Comparison of ENCODE assay signal across 10 cellular contexts in the genomic region with DNA sequence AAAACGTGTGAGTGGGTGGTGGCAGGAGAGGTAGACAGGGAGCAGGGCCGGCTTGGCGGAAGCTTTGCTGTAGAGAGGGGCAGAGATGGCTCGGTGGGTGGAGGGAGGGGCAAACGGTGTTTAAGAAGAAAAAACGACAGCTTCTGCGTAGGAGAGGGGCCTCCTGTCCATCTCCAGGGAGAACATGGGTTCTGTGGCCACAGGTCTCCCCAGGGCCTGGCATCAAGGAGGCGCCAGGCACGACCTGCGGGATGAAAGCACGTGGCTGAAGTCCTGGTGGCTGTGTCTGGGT. TPM values are rescaled to one million over a fixed set of nuclear protein-coding genes. Genes with fewer than 3 reads are reported as not detected.
DNase-seq lines count a peak whose midpoint lies in the region; ATAC-seq and TF ChIP-seq lines count a peak whose summit lies in the region.
"Had no signal": no experiment of that assay in that cellular context is flagged by ENCODE, and none has a peak within 500 bp of the region (broad histone marks: within the 10 kb centered on the region; RNA-seq: fewer than 3 reads in every experiment).

No MANE protein-coding gene starts in this region.

- no peaks in the 10 kb centered on the region for H3K9me3 ChIP-seq in iPS DF 6.9 (ENCODE audit: control insufficient read depth, insufficient read depth, low read length)
- H3K9me3 ChIP-seq: ascending aorta had no signal

- CTCF ChIA-PET in activated CD8-positive, alpha-beta memory T cell treated with anti-CD3 and anti-CD28 coated beads, Interleukin-2, amount 10 ng/mL, durations not matched to agents 7 days and 5 days (lab: Charles Lee) = interaction anchor here (1.2 to 2.5 kb wide), 4 partner anchors 89 to 146 kb away, joined by 3 to 5 read pairs (median 4); partner anchors contain the start of gene FAAP20
- CTCF ChIA-PET in WTC11 (lab: Charles Lee) = interaction anchor here (0.6 to 12.0 kb wide), 17 partner anchors 8 to 327 kb away, joined by 3 to 312 read pairs (median 3); no protein-coding TSS in a partner anchor

- no peak for ATAC-seq in activated CD8-positive, alpha-beta memory T cell treated with anti-CD3 and anti-CD28 coated beads, Interleukin-2, amount 10 ng/mL, durations not matched to agents 7 days and 5 days
- ATAC-seq in WTC11 (no peak), HG03457 (IDR thresholded peaks at IDR 0.05; ENCODE audit: unreplicated experiment) (no peak)
- no peak for ATAC-seq in stimulated activated naive B cell treated with anti-CD40 and anti-IgM and Interleukin-4, amounts not matched to agents 10 μg/mL and 1 μg/mL and 100 μg/mL, for 72 hours (replicated peaks)

- TF ChIP-seq CTCF in WTC11 (IDR thresholded peaks at IDR 0.05) = no peak

- WGBS in iPS DF 6.9 (ENCODE audit: insufficient coverage, insufficient read length) = no CpG with 5 or more reads among the region's 11 CpGs

- peak overlapping the region; percentile 88; the same call in 1 of the 2 replicates for H3K4me3 ChIP-seq in iPS DF 6.9 (ENCODE audit: low read length)

- POLR2A ChIA-PET in WTC11 (lab: Charles Lee) = interaction anchor here (0.7 to 1.0 kb wide), 2 partner anchors 128 to 270 kb away, joined by 3 to 7 read pairs; no protein-coding TSS in a partner anchor

- no peaks in the 10 kb centered on the region for H3K36me3 Mint-ChIP-seq in activated CD8-positive, alpha-beta memory T cell treated with anti-CD3 and anti-CD28 coated beads, Interleukin-2, amount 10 ng/mL, durations not matched to agents 7 days and 5 days
- H3K36me3 Mint-ChIP-seq in WTC11 = no peaks in the 10 kb centered on the region
- peaks cover 0 to 5% of the 10 kb centered on the region in 2 donors for H3K36me3 Mint-ChIP-seq in stimulated activated naive B cell treated with anti-CD40 and anti-IgM and Interleukin-4, amounts not matched to agents 10 μg/mL and 1 μg/mL and 100 μg/mL, for 72 hours

- DNase-seq in activated CD8-positive, alpha-beta memory T cell treated with anti-CD3 and anti-CD28 coated beads, Interleukin-2, amount 10 ng/mL, durations not matched to agents 7 days and 5 days = no peak
- no peak for DNase-seq in activated CD8-positive, alpha-beta memory T cell treated with anti-CD3 and anti-CD28 coated beads for 24 hours
- DNase-seq in WTC11 (ENCODE audit: low spot score) (no peak), iPS DF 6.9 (ENCODE audit: low read depth, low spot score) (no peak), NCI-H1694 (lab: John Stamatoyannopoulos, UW) (no peak), cerebellum (ENCODE audit: low spot score) (no peak)
- no peak for DNase-seq in stimulated activated naive B cell treated with anti-CD40 and anti-IgM and Interleukin-4, amounts not matched to agents 10 μg/mL and 1 μg/mL and 100 μg/mL, for 72 hours
- DNase-seq: stimulated activated CD4-positive, alpha-beta T cell treated with anti-CD3 and anti-CD28 coated beads, Interleukin-2, amount 100 ng/mL, for 24 hours had no signal

- peak overlapping the region; percentile 64 for H3K4me3 Mint-ChIP-seq in activated CD8-positive, alpha-beta memory T cell treated with anti-CD3 and anti-CD28 coated beads, Interleukin-2, amount 10 ng/mL, durations not matched to agents 7 days and 5 days
- peak overlapping the region; percentile 85 for H3K4me3 Mint-ChIP-seq in WTC11
- peak overlapping the region; percentile 77 to 86 for H3K4me3 Mint-ChIP-seq in stimulated activated naive B cell treated with anti-CD40 and anti-IgM and Interleukin-4, amounts not matched to agents 10 μg/mL and 1 μg/mL and 100 μg/mL, for 72 hours

- H3K36me3 ChIP-seq in iPS DF 6.9 (ENCODE audit: control insufficient read depth, insufficient read depth, low read length) = no peaks in the 10 kb centered on the region
- H3K36me3 ChIP-seq: ascending aorta had no signal

- H3K4me1 ChIP-seq in iPS DF 6.9 (ENCODE audit: control insufficient read depth, insufficient read depth, low read length) = peaks cover 16% of the 10 kb centered on the region
- H3K4me1 ChIP-seq: ascending aorta had no signal

- peaks cover 16% of the 10 kb centered on the region for H3K4me1 Mint-ChIP-seq in activated CD8-positive, alpha-beta memory T cell treated with anti-CD3 and anti-CD28 coated beads, Interleukin-2, amount 10 ng/mL, durations not matched to agents 7 days and 5 days
- H3K4me1 Mint-ChIP-seq in WTC11 = peaks cover 26% of the 10 kb centered on the region
- H3K4me1 Mint-ChIP-seq in stimulated activated naive B cell treated with anti-CD40 and anti-IgM and Interleukin-4, amounts not matched to agents 10 μg/mL and 1 μg/mL and 100 μg/mL, for 72 hours = peaks cover 31 to 45% of the 10 kb centered on the region in 2 donors

- H3K27me3 ChIP-seq in iPS DF 6.9 (ENCODE audit: control insufficient read depth, insufficient read depth, low read length) = no peaks in the 10 kb centered on the region

- peaks cover 22% of the 10 kb centered on the region for H3K27me3 Mint-ChIP-seq in activated CD8-positive, alpha-beta memory T cell treated with anti-CD3 and anti-CD28 coated beads, Interleukin-2, amount 10 ng/mL, durations not matched to agents 7 days and 5 days
- peaks cover 9% of the 10 kb centered on the region; the same call in 1 of the 2 replicates for H3K27me3 Mint-ChIP-seq in WTC11 (ENCODE audit: low read depth)
- peaks cover 33 to 40% of the 10 kb centered on the region in 2 donors for H3K27me3 Mint-ChIP-seq in stimulated activated naive B cell treated with anti-CD40 and anti-IgM and Interleukin-4, amounts not matched to agents 10 μg/mL and 1 μg/mL and 100 μg/mL, for 72 hours

- peak overlapping the region; percentile 28 for H3K27ac ChIP-seq in iPS DF 6.9 (ENCODE audit: low read length)
- H3K27ac ChIP-seq: ascending aorta had no signal

- no peaks in the 10 kb centered on the region for H3K9me3 Mint-ChIP-seq in activated CD8-positive, alpha-beta memory T cell treated with anti-CD3 and anti-CD28 coated beads, Interleukin-2, amount 10 ng/mL, durations not matched to agents 7 days and 5 days (ENCODE audit: low read depth)
- H3K9me3 Mint-ChIP-seq in WTC11 = no peaks in the 10 kb centered on the region
- no peaks in the 10 kb centered on the region for H3K9me3 Mint-ChIP-seq in stimulated activated naive B cell treated with anti-CD40 and anti-IgM and Interleukin-4, amounts not matched to agents 10 μg/mL and 1 μg/mL and 100 μg/mL, for 72 hours

- H3K27ac Mint-ChIP-seq in activated CD8-positive, alpha-beta memory T cell treated with anti-CD3 and anti-CD28 coated beads, Interleukin-2, amount 10 ng/mL, durations not matched to agents 7 days and 5 days = peak overlapping the region; percentile 42
- H3K27ac Mint-ChIP-seq in WTC11 = peak overlapping the region; percentile 99
- H3K27ac Mint-ChIP-seq in stimulated activated naive B cell treated with anti-CD40 and anti-IgM and Interleukin-4, amounts not matched to agents 10 μg/mL and 1 μg/mL and 100 μg/mL, for 72 hours = peak overlapping the region; percentile 87

TF ChIP-seq in WTC11, 78 proteins besides CTCF, POLR2A, EP300 and RAD21 (continues in another document):
- TF ChIP-seq ZBTB21 (CRISPR knock-in tag; IDR thresholded peaks at IDR 0.05; ENCODE audit: borderline replicate concordance) (peak; percentile 64; the same call in 1 of the 2 replicates), SMAD3 (CRISPR knock-in tag; IDR thresholded peaks at IDR 0.05; ENCODE audit: borderline replicate concordance) (peak; percentile 83; the same call in 1 of the 2 replicates), ZNF232 (CRISPR knock-in tag; IDR thresholded peaks at IDR 0.05) (peak; percentile 63; the same call in 1 of the 2 replicates), GRHL2 (CRISPR knock-in tag; IDR thresholded peaks at IDR 0.05; ENCODE audit: insufficient replicate concordance, severe bottlenecking) (no peak), USF2 (CRISPR knock-in tag; IDR thresholded peaks at IDR 0.05) (peak; percentile 59), PREB (CRISPR knock-in tag; IDR thresholded peaks at IDR 0.05; ENCODE audit: borderline replicate concordance) (no peak)
- TF ChIP-seq, protein P1, sequence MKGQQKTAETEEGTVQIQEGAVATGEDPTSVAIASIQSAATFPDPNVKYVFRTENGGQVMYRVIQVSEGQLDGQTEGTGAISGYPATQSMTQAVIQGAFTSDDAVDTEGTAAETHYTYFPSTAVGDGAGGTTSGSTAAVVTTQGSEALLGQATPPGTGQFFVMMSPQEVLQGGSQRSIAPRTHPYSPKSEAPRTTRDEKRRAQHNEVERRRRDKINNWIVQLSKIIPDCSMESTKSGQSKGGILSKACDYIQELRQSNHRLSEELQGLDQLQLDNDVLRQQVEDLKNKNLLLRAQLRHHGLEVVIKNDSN (CRISPR knock-in tag; IDR thresholded peaks at IDR 0.05) = peak; percentile 73; the same call in 1 of the 2 replicates

RNA-seq across cellular contexts. Expression of gene PRKCZ, which starts 1.0 kb away (rescaled TPM):
- 10 to 100 TPM in 1 of 2 experiments, 1 to 10 TPM in 1; 6.8 to 12.8 TPM for total RNA-seq in activated CD8-positive, alpha-beta memory T cell treated with anti-CD3 and anti-CD28 coated beads, Interleukin-2, amount 10 ng/mL, durations not matched to agents 7 days and 5 days
- total RNA-seq in WTC11 (2021) = 51.9 to 52.9 TPM (median 52.5 TPM) in 3 replicates
- 30.8 TPM for total RNA-seq in cerebellum

RNA-seq across cellular contexts. Expression of gene GABRD, which starts 30.0 kb away (rescaled TPM):
- total RNA-seq in activated CD8-positive, alpha-beta memory T cell treated with anti-CD3 and anti-CD28 coated beads, Interleukin-2, amount 10 ng/mL, durations not matched to agents 7 days and 5 days = not detected
- total RNA-seq in WTC11 (2021) (1.7 to 2.0 TPM (median 1.8 TPM) in 3 replicates), cerebellum (2.9 TPM)
- total RNA-seq: ascending aorta had no signal

RNA-seq across cellular contexts. Expression of gene CFAP74, which starts 45.6 kb away (rescaled TPM):
- not detected for total RNA-seq in activated CD8-positive, alpha-beta memory T cell treated with anti-CD3 and anti-CD28 coated beads, Interleukin-2, amount 10 ng/mL, durations not matched to agents 7 days and 5 days
- 0.34 to 0.39 TPM (median 0.35 TPM) in 3 replicates for total RNA-seq in WTC11 (2021)
- total RNA-seq in cerebellum = 0.36 TPM
- total RNA-seq: ascending aorta had no signal

Comparison
In these comparisons a context has a peak if more than half of its experiments do, and no peak if none do; other contexts are left out.
1. H3K27ac Mint-ChIP-seq: peak in every context shown above with its lines; median percentile 99 in WTC11; 87 in stimulated activated naive B cell treated with anti-CD40 and anti-IgM and Interleukin-4, amounts not matched to agents 10 μg/mL and 1 μg/mL and 100 μg/mL, for 72 hours; 42 in activated CD8-positive, alpha-beta memory T cell treated with anti-CD3 and anti-CD28 coated beads, Interleukin-2, amount 10 ng/mL, durations not matched to agents 7 days and 5 days.